ENCODE assay signal across 10 cellular contexts in genomic region chr15:87597346-87598052, GRCh38.
DNase-seq lines count a peak whose midpoint lies in the region; ATAC-seq lines count a peak whose summit lies in the region.
"Had no signal": no experiment of that assay in that cellular context is flagged by ENCODE, and none has a peak within 500 bp of the region (broad histone marks: within the 10 kb centered on the region; RNA-seq: fewer than 3 reads in every experiment).

No MANE protein-coding gene starts in this region.

- H3K9me3 Mint-ChIP-seq in T-helper 1 cell treated with Interleukin-12 subunit alpha and Interleukin-12 subunit beta and Interleukin-4 antibody, amounts not matched to agents 30 μg/mL and 1 μg/mL, for 36 hours = no peaks in the 10 kb centered on the region
- H3K9me3 Mint-ChIP-seq in memory B cell = peaks cover 3% of the 10 kb centered on the region

- H3K4me1 Mint-ChIP-seq in T-helper 1 cell treated with Interleukin-12 subunit alpha and Interleukin-12 subunit beta and Interleukin-4 antibody, amounts not matched to agents 30 μg/mL and 1 μg/mL, for 36 hours (ENCODE audit: low read depth) = peaks cover 19% of the 10 kb centered on the region
- peaks cover 5% of the 10 kb centered on the region for H3K4me1 Mint-ChIP-seq in memory B cell

- DNase-seq in CMK (ENCODE audit: low read depth) (peak; percentile 53), memory B cell (ENCODE audit: low spot score in 2 of 2) (no peak)
- DNase-seq: left colon, NCI-H524 treated with DMSO at 0.1 percent for 48 hours had no signal

- H3K27me3 Mint-ChIP-seq in T-helper 1 cell treated with Interleukin-12 subunit alpha and Interleukin-12 subunit beta and Interleukin-4 antibody, amounts not matched to agents 30 μg/mL and 1 μg/mL, for 36 hours (ENCODE audit: low read depth) = peaks cover 4% of the 10 kb centered on the region
- H3K27me3 Mint-ChIP-seq in memory B cell = no peaks in the 10 kb centered on the region

- peak; percentile 58 for ATAC-seq in HG03342 (IDR thresholded peaks at IDR 0.05; ENCODE audit: unreplicated experiment)
- ATAC-seq in memory B cell (ENCODE audit: low read depth) = peak; percentile 53
- no peak for ATAC-seq in HG02970 (IDR thresholded peaks at IDR 0.05; ENCODE audit: low FRiP score, unreplicated experiment)
- ATAC-seq in GM19452 (IDR thresholded peaks at IDR 0.05; ENCODE audit: unreplicated experiment) = no peak
- no peak for ATAC-seq in HG03175 (IDR thresholded peaks at IDR 0.05; ENCODE audit: unreplicated experiment)
- ATAC-seq: left colon had no signal

- no peaks in the 10 kb centered on the region for H3K36me3 Mint-ChIP-seq in T-helper 1 cell treated with Interleukin-12 subunit alpha and Interleukin-12 subunit beta and Interleukin-4 antibody, amounts not matched to agents 30 μg/mL and 1 μg/mL, for 36 hours (ENCODE audit: low read depth)
- no peaks in the 10 kb centered on the region for H3K36me3 Mint-ChIP-seq in memory B cell

- peak overlapping the region; percentile 37 for H3K27ac Mint-ChIP-seq in T-helper 1 cell treated with Interleukin-12 subunit alpha and Interleukin-12 subunit beta and Interleukin-4 antibody, amounts not matched to agents 30 μg/mL and 1 μg/mL, for 36 hours
- no peak overlapping the region for H3K27ac Mint-ChIP-seq in memory B cell
- H3K27ac Mint-ChIP-seq: progenitor cell of endocrine pancreas had no signal

- H3K4me3 Mint-ChIP-seq in T-helper 1 cell treated with Interleukin-12 subunit alpha and Interleukin-12 subunit beta and Interleukin-4 antibody, amounts not matched to agents 30 μg/mL and 1 μg/mL, for 36 hours = no peak overlapping the region
- peak overlapping the region; percentile 6 for H3K4me3 Mint-ChIP-seq in memory B cell

Comparison
In these comparisons a context has a peak if more than half of its experiments do, and no peak if none do; other contexts are left out.
1. ATAC-seq: peak in HG03342 (single experiment) and memory B cell (single experiment); none in HG02970 (single experiment), GM19452 (single experiment) and HG03175 (single experiment).